In genomic region chr1:67031121-67031520, GRCh38 we compare ENCODE assay signal across 1 cellular context.
TF ChIP-seq lines count a peak whose summit lies in the region.

No MANE protein-coding gene starts in this region.

TF ChIP-seq in GM23338, 12 proteins besides CTCF, POLR2A, EP300 and RAD21 (continued from another document):
- TF ChIP-seq, protein P1, sequence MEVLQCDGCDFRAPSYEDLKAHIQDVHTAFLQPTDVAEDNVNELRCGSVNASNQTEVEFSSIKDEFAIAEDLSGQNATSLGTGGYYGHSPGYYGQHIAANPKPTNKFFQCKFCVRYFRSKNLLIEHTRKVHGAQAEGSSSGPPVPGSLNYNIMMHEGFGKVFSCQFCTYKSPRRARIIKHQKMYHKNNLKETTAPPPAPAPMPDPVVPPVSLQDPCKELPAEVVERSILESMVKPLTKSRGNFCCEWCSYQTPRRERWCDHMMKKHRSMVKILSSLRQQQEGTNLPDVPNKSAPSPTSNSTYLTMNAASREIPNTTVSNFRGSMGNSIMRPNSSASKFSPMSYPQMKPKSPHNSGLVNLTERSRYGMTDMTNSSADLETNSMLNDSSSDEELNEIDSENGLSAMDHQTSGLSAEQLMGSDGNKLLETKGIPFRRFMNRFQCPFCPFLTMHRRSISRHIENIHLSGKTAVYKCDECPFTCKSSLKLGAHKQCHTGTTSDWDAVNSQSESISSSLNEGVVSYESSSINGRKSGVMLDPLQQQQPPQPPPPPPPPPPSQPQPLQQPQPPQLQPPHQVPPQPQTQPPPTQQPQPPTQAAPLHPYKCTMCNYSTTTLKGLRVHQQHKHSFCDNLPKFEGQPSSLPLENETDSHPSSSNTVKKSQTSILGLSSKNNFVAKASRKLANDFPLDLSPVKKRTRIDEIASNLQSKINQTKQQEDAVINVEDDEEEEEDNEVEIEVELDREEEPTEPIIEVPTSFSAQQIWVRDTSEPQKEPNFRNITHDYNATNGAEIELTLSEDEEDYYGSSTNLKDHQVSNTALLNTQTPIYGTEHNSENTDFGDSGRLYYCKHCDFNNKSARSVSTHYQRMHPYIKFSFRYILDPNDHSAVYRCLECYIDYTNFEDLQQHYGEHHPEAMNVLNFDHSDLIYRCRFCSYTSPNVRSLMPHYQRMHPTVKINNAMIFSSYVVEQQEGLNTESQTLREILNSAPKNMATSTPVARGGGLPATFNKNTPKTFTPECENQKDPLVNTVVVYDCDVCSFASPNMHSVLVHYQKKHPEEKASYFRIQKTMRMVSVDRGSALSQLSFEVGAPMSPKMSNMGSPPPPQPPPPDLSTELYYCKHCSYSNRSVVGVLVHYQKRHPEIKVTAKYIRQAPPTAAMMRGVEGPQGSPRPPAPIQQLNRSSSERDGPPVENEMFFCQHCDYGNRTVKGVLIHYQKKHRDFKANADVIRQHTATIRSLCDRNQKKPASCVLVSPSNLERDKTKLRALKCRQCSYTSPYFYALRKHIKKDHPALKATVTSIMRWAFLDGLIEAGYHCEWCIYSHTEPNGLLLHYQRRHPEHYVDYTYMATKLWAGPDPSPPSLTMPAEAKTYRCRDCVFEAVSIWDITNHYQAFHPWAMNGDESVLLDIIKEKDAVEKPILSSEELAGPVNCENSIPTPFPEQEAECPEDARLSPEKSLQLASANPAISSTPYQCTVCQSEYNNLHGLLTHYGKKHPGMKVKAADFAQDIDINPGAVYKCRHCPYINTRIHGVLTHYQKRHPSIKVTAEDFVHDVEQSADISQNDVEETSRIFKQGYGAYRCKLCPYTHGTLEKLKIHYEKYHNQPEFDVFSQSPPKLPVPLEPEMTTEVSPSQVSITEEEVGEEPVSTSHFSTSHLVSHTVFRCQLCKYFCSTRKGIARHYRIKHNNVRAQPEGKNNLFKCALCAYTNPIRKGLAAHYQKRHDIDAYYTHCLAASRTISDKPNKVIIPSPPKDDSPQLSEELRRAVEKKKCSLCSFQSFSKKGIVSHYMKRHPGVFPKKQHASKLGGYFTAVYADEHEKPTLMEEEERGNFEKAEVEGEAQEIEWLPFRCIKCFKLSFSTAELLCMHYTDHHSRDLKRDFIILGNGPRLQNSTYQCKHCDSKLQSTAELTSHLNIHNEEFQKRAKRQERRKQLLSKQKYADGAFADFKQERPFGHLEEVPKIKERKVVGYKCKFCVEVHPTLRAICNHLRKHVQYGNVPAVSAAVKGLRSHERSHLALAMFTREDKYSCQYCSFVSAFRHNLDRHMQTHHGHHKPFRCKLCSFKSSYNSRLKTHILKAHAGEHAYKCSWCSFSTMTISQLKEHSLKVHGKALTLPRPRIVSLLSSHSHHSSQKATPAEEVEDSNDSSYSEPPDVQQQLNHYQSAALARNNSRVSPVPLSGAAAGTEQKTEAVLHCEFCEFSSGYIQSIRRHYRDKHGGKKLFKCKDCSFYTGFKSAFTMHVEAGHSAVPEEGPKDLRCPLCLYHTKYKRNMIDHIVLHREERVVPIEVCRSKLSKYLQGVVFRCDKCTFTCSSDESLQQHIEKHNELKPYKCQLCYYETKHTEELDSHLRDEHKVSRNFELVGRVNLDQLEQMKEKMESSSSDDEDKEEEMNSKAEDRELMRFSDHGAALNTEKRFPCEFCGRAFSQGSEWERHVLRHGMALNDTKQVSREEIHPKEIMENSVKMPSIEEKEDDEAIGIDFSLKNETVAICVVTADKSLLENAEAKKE (CRISPR knock-in tag; IDR thresholded peaks at IDR 0.05) = no peak
- no peak for TF ChIP-seq REST (IDR thresholded peaks at IDR 0.05; ENCODE audit: unreplicated experiment)
